Comparison of ENCODE assay signal across 13 cellular contexts in genomic region chr1:14913475-14914155, GRCh38.
A peak's percentile ranks its signal among the peaks of the same experiment; 100 is the strongest.
DNase-seq lines count a peak whose midpoint lies in the region; ATAC-seq, FAIRE-seq and TF ChIP-seq lines count a peak whose summit lies in the region.
"Had no signal": no experiment of that assay in that cellular context is flagged by ENCODE, and none has a peak within 500 bp of the region (broad histone marks: within the 10 kb centered on the region; RNA-seq: fewer than 3 reads in every experiment).

No MANE protein-coding gene starts in this region.

- DNase-seq in DMS79 (lab: John Stamatoyannopoulos, UW) (peak; percentile 93), NCI-H1105 treated with DMSO at 0.1 percent for 48 hours (lab: John Stamatoyannopoulos, UW) (peak; percentile 95), nephron progenitor cell (peak; percentile 37), SK-N-DZ (ENCODE audit: low spot score) (no peak), small intestine (no peak), GM23338 (ENCODE audit: low spot score) (no peak)
- DNase-seq: activated CD8-positive, alpha-beta memory T cell treated with anti-CD3 and anti-CD28 coated beads, Interleukin-2, amount 10 ng/mL, durations not matched to agents 7 days and 5 days; KG1; T-helper 9 cell had no signal

- H3K4me3 ChIP-seq in OCI-LY3 (ENCODE audit: low read length) (no peak overlapping the region), small intestine (ENCODE audit: low read depth in 1 of 2, low read length in 2 of 2) (no peak overlapping the region), GM23338 (no peak overlapping the region)
- H3K4me3 ChIP-seq: hepatocyte had no signal

- no peak overlapping the region for H3K4me3 Mint-ChIP-seq in nephron progenitor cell
- H3K4me3 Mint-ChIP-seq in GM23338, result no peak overlapping the region
- H3K4me3 Mint-ChIP-seq: activated CD8-positive, alpha-beta memory T cell treated with anti-CD3 and anti-CD28 coated beads, Interleukin-2, amount 10 ng/mL, durations not matched to agents 7 days and 5 days; B cell had no signal

- H3K36me3 Mint-ChIP-seq in nephron progenitor cell (ENCODE audit: low read depth) (no peaks in the 10 kb centered on the region), GM23338 (ENCODE audit: low read depth) (no peaks in the 10 kb centered on the region)
- H3K36me3 Mint-ChIP-seq: activated CD8-positive, alpha-beta memory T cell treated with anti-CD3 and anti-CD28 coated beads, Interleukin-2, amount 10 ng/mL, durations not matched to agents 7 days and 5 days had no signal

- H3K27me3 ChIP-seq in OCI-LY3 (ENCODE audit: low read depth, low read length), result no peaks in the 10 kb centered on the region
- no peaks in the 10 kb centered on the region for H3K27me3 ChIP-seq in small intestine (ENCODE audit: control insufficient read depth in 2 of 2, insufficient read depth in 2 of 2, low read length in 2 of 2)
- no peaks in the 10 kb centered on the region for H3K27me3 ChIP-seq in GM23338 (ENCODE audit: insufficient read depth)
- H3K27me3 ChIP-seq: hepatocyte had no signal

- no peaks in the 10 kb centered on the region for H3K9me2 ChIP-seq in GM23338 (ENCODE audit: insufficient read depth)

- no peaks in the 10 kb centered on the region for H3K36me3 ChIP-seq in OCI-LY3 (replicated peaks; ENCODE audit: low read depth, low read length)
- H3K36me3 ChIP-seq in small intestine (ENCODE audit: control insufficient read depth in 2 of 2, insufficient read depth in 2 of 2, low read length in 2 of 2), result no peaks in the 10 kb centered on the region
- H3K36me3 ChIP-seq in GM23338 (ENCODE audit: insufficient read depth), result no peaks in the 10 kb centered on the region

- H3K4me2 ChIP-seq in OCI-LY3 (ENCODE audit: low read length) (peak overlapping the region; percentile 7; the same call in 1 of the 2 replicates), GM23338 (no peak overlapping the region)
- H3K4me2 ChIP-seq: hepatocyte had no signal

- no peak overlapping the region for H3K27ac ChIP-seq in OCI-LY3 (ENCODE audit: low read length)
- H3K27ac ChIP-seq in small intestine (ENCODE audit: low read depth in 1 of 2, low read length in 1 of 2), result no peak overlapping the region
- H3K27ac ChIP-seq in GM23338 (ENCODE audit: low read depth), result no peak overlapping the region
- H3K27ac ChIP-seq: hepatocyte had no signal

- no peak for ATAC-seq in HG03457 (IDR thresholded peaks at IDR 0.05; ENCODE audit: unreplicated experiment)
- ATAC-seq in GM23338, result no peak
- ATAC-seq: activated CD8-positive, alpha-beta memory T cell treated with anti-CD3 and anti-CD28 coated beads, Interleukin-2, amount 10 ng/mL, durations not matched to agents 7 days and 5 days had no signal

- no peaks in the 10 kb centered on the region for H4K20me1 ChIP-seq in OCI-LY3 (ENCODE audit: insufficient read depth, low read length)
- H4K20me1 ChIP-seq in GM23338 (replicated peaks; ENCODE audit: insufficient read depth), result no peaks in the 10 kb centered on the region; the same call in 1 of the 2 replicates

- no peaks in the 10 kb centered on the region for H3F3A ChIP-seq in GM23338 (replicated peaks; ENCODE audit: low read depth)

- no peaks in the 10 kb centered on the region for H3K9me3 ChIP-seq in OCI-LY3 (ENCODE audit: insufficient read depth, low read length)
- H3K9me3 ChIP-seq in small intestine (ENCODE audit: control insufficient read depth, low read depth), result no peaks in the 10 kb centered on the region

- no peak for FAIRE-seq in small intestine (lab: Jason Lieb, UNC)

- H3K27ac Mint-ChIP-seq in nephron progenitor cell (peak overlapping the region; percentile 75), GM23338 (no peak overlapping the region)
- H3K27ac Mint-ChIP-seq: activated CD8-positive, alpha-beta memory T cell treated with anti-CD3 and anti-CD28 coated beads, Interleukin-2, amount 10 ng/mL, durations not matched to agents 7 days and 5 days; B cell had no signal

- H3K9me3 Mint-ChIP-seq in nephron progenitor cell, result no peaks in the 10 kb centered on the region
- no peaks in the 10 kb centered on the region for H3K9me3 Mint-ChIP-seq in GM23338

- 76 to 81% (median 76%) methylated on average over 14 of the region's 14 CpGs for WGBS in small intestine, 3 donors

- H2AFZ ChIP-seq in OCI-LY3 (ENCODE audit: low read depth, low read length), result no peak overlapping the region
- H2AFZ ChIP-seq in GM23338, result no peak overlapping the region
- H2AFZ ChIP-seq: hepatocyte had no signal

- no peak for TF ChIP-seq CTCF in OCI-LY3 (IDR thresholded peaks at IDR 0.05; ENCODE audit: low read depth, low read length)
- no peak for TF ChIP-seq CTCF in nephron progenitor cell (IDR thresholded peaks at IDR 0.05)
- TF ChIP-seq CTCF in GM23338 (conservative IDR thresholded peaks at IDR 0.05; ENCODE audit: low read depth in 2 of 2), result no peak

- no peaks in the 10 kb centered on the region for H3K79me2 ChIP-seq in OCI-LY3 (ENCODE audit: low read length)
- no peaks in the 10 kb centered on the region for H3K79me2 ChIP-seq in GM23338 (replicated peaks; ENCODE audit: insufficient read depth)
- H3K79me2 ChIP-seq: hepatocyte had no signal

- H3K4me1 ChIP-seq in OCI-LY3 (ENCODE audit: low read length) (peaks cover 6% of the 10 kb centered on the region; the same call in 1 of the 2 replicates), small intestine (ENCODE audit: control insufficient read depth in 2 of 2, insufficient read depth in 1 of 2, low read depth in 1 of 2, low read length in 1 of 2) (no peaks in the 10 kb centered on the region), GM23338 (ENCODE audit: insufficient read depth) (peaks cover 9% of the 10 kb centered on the region; the same call in 1 of the 2 replicates)

- H3K27me3 Mint-ChIP-seq in nephron progenitor cell (ENCODE audit: low read depth, poor library complexity) (peaks cover 9% of the 10 kb centered on the region), GM23338 (ENCODE audit: insufficient read depth, low read depth, poor library complexity) (no peaks in the 10 kb centered on the region)
- H3K27me3 Mint-ChIP-seq: activated CD8-positive, alpha-beta memory T cell treated with anti-CD3 and anti-CD28 coated beads, Interleukin-2, amount 10 ng/mL, durations not matched to agents 7 days and 5 days had no signal

- H3K9ac ChIP-seq in OCI-LY3 (ENCODE audit: low read length), result no peak overlapping the region

- H3K4me1 Mint-ChIP-seq in nephron progenitor cell (peaks cover 59% of the 10 kb centered on the region), GM23338 (peaks cover 19% of the 10 kb centered on the region)
- H3K4me1 Mint-ChIP-seq: activated CD8-positive, alpha-beta memory T cell treated with anti-CD3 and anti-CD28 coated beads, Interleukin-2, amount 10 ng/mL, durations not matched to agents 7 days and 5 days; B cell had no signal

TF ChIP-seq in GM23338, 12 proteins besides CTCF, POLR2A, EP300 and RAD21:
- no peak for TF ChIP-seq POLR2AphosphoS5 (IDR thresholded peaks at IDR 0.05; ENCODE audit: low read depth)

Comparison
In these comparisons a context has a peak if more than half of its experiments do, and no peak if none do; other contexts are left out.
1. DNase-seq: peak in DMS79 (single experiment), NCI-H1105 treated with DMSO at 0.1 percent for 48 hours (single experiment) and nephron progenitor cell (single experiment); none in SK-N-DZ (single experiment), small intestine (single experiment) and GM23338 (single experiment).